ENCODE assay signal across 12 cellular contexts in genomic region chr1:39270368-39270767, GRCh38.
DNase-seq lines count a peak whose midpoint lies in the region; ATAC-seq, FAIRE-seq and TF ChIP-seq lines count a peak whose summit lies in the region.
"Had no signal": no experiment of that assay in that cellular context is flagged by ENCODE, and none has a peak within 500 bp of the region (broad histone marks: within the 10 kb centered on the region; RNA-seq: fewer than 3 reads in every experiment).

No MANE protein-coding gene starts in this region.

- no peaks in the 10 kb centered on the region for H4K20me1 ChIP-seq in GM12878 (ENCODE audit: control insufficient read depth, insufficient read depth)

- no peak overlapping the region for H2AFZ ChIP-seq in GM12878 (ENCODE audit: control insufficient read depth, low read depth, low read length)

- H3K4me3 ChIP-seq in A549, result no peak overlapping the region
- H3K4me3 ChIP-seq in GM12878, result peak overlapping the region; percentile 57
- peak overlapping the region; percentile 47 to 56 for H3K4me3 ChIP-seq in muscle layer of duodenum (ENCODE audit: low read depth in 1 of 2, low read length in 2 of 2)
- H3K4me3 ChIP-seq: SJSA1 had no signal

- H3K79me2 ChIP-seq in GM12878 (ENCODE audit: control insufficient read depth, insufficient read depth, low read length), result peaks cover 87% of the 10 kb centered on the region

- peak overlapping the region; percentile 51 for H3K4me2 ChIP-seq in A549
- H3K4me2 ChIP-seq in GM12878 (ENCODE audit: control insufficient read depth, insufficient read depth), result peak overlapping the region; percentile 89

- peak overlapping the region; percentile 63 to 77; a peak in 5 of 6 replicates for H3K27ac ChIP-seq in A549
- H3K27ac ChIP-seq in GM12878 (ENCODE audit: control insufficient read depth, insufficient read depth), result peak overlapping the region; percentile 81
- H3K27ac ChIP-seq in muscle layer of duodenum (ENCODE audit: low read length), result peak overlapping the region; percentile 62
- H3K27ac ChIP-seq: SJSA1 had no signal

- POLR2A ChIA-PET in A549 (lab: Yijun Ruan, JAX), result no interaction called here
- POLR2A ChIA-PET in GM12878 (lab: Charles Lee), result interaction anchor here (1.1 to 2.5 kb wide), 2 partner anchors 9 to 57 kb away, joined by 5 to 9 read pairs; no protein-coding TSS in a partner anchor

- H3K4me1 ChIP-seq in A549 (peaks cover 32% of the 10 kb centered on the region), GM12878 (ENCODE audit: control insufficient read depth, insufficient read depth, low read length) (peaks cover 56% of the 10 kb centered on the region), muscle layer of duodenum (ENCODE audit: control insufficient read depth in 1 of 2, insufficient read depth in 2 of 2, low read length in 2 of 2) (peaks cover 12 to 63% of the 10 kb centered on the region in 2 donors)

- CTCF ChIA-PET in A549 (lab: Yijun Ruan, JAX), result interaction anchor here (0.9 to 1.8 kb wide), 2 partner anchors 12 to 79 kb away, joined by 5 to 9 read pairs; no protein-coding TSS in a partner anchor
- CTCF ChIA-PET in GM12878 (lab: Yijun Ruan, JAX), result interaction anchor here (0.9 to 25.0 kb wide), 10 partner anchors 8 to 269 kb away, joined by 3 to 918 read pairs (median 6); no protein-coding TSS in a partner anchor

- no peak for DNase-seq in A549 (ENCODE audit: low read depth in 1 of 2, low spot score in 1 of 2)
- DNase-seq in GM12892 (ENCODE audit: insufficient read length), result no peak
- DNase-seq in GM12878 (ENCODE audit: low read depth, low spot score), result no peak
- DNase-seq in NCI-H2029 treated with DMSO at 0.1 percent for 48 hours (lab: John Stamatoyannopoulos, UW), result no peak
- no peak for DNase-seq in EL
- no peak for DNase-seq in anterior cingulate cortex (lab: John Stamatoyannopoulos, UW)
- no peak for DNase-seq in SKM-1 (lab: John Stamatoyannopoulos, UW; ENCODE audit: unreplicated experiment)
- DNase-seq: activated naive CD4-positive, alpha-beta T cell treated with Interleukin-2 at 50 U/mL for 16 hours; hippocampal formation; NCI-H1092 treated with DMSO at 0.1 percent for 48 hours had no signal

- H3K27me3 ChIP-seq in GM12878 (replicated peaks in 1 of 2; ENCODE audit: control insufficient read depth in 2 of 2, insufficient read depth in 2 of 2, low read length in 1 of 2) (no peaks in the 10 kb centered on the region), muscle layer of duodenum (ENCODE audit: low read depth, low read length) (no peaks in the 10 kb centered on the region)
- H3K27me3 ChIP-seq: SJSA1 had no signal

- H3K36me3 ChIP-seq in GM12878 (ENCODE audit: control insufficient read depth in 2 of 2, insufficient read depth in 2 of 2, low read length in 1 of 2) (peaks cover 2 to 11% of the 10 kb centered on the region in 2 experiments; a peak in 3 of 4 replicates), muscle layer of duodenum (ENCODE audit: control insufficient read depth in 1 of 2, insufficient read depth in 2 of 2, low read length in 2 of 2) (no peaks in the 10 kb centered on the region)

- SMC1A ChIA-PET in GM12878 (lab: Charles Lee; ENCODE audit: uncharacterized antibody, unreplicated experiment), result interaction anchor here (0.6 to 13.9 kb wide), 12 partner anchors 8 to 397 kb away, joined by 3 to 155 read pairs (median 8); no protein-coding TSS in a partner anchor

- no peak for TF ChIP-seq EP300 in A549 (IDR thresholded peaks at IDR 0.05)
- TF ChIP-seq EP300 in GM12878 (IDR thresholded peaks at IDR 0.05; ENCODE audit: borderline replicate concordance in 1 of 2, control insufficient read depth in 1 of 2, low read depth in 2 of 2, low read length in 2 of 2), result no peak

- no peak for ATAC-seq in A549
- no peak for ATAC-seq in GM12878

- TSS peak; percentile 40 for BruUV-seq in GM12878 (replicated peaks; lab: Mats Ljungman, UMichigan)

- in situ Hi-C loops in GM12878 (cut with MboI), result no loop called here

- intact Hi-C loops in GM12878 (cut with micrococcal nuclease; ENCODE audit: unreplicated experiment), result no loop called here

- no peak for TF ChIP-seq RAD21 in A549 (conservative IDR thresholded peaks at IDR 0.05 in 1 of 2, IDR thresholded peaks at IDR 0.05 in 1 of 2)
- no peak for TF ChIP-seq RAD21 in GM12878 (IDR thresholded peaks at IDR 0.05; ENCODE audit: insufficient read depth, low read depth, low read length)

- RAD21 ChIA-PET in GM12878 (lab: Charles Lee; ENCODE audit: unreplicated experiment), result interaction anchor here (0.9 to 10.8 kb wide), 7 partner anchors 10 to 268 kb away, joined by 3 to 117 read pairs (median 7); no protein-coding TSS in a partner anchor

- peak overlapping the region; percentile 49 for H3K9ac ChIP-seq in GM12878 (ENCODE audit: control insufficient read depth, insufficient read depth, low read length)

- no peak for TF ChIP-seq CTCF in A549 (IDR thresholded peaks at IDR 0.05)
- TF ChIP-seq CTCF in GM12878 (IDR thresholded peaks at IDR 0.05 in 2 of 3, conservative IDR thresholded peaks at IDR 0.05 in 1 of 3; ENCODE audit: control insufficient read depth in 2 of 3, extremely low read depth in 1 of 3, insufficient read depth in 1 of 3, low read depth in 3 of 3, low read length in 3 of 3), result no peak

- FAIRE-seq in A549 (lab: Jason Lieb, UNC) (no peak), GM12892 (lab: Jason Lieb, UNC) (peak; percentile 53), GM12878 (lab: Jason Lieb, UNC) (no peak)

- TF ChIP-seq POLR2A in A549 (IDR thresholded peaks at IDR 0.05; ENCODE audit: low read length), result no peak
- no peak for TF ChIP-seq POLR2A in GM12892 (IDR thresholded peaks at IDR 0.05; ENCODE audit: low read depth, low read length)
- TF ChIP-seq POLR2A in GM12878 (IDR thresholded peaks at IDR 0.05; ENCODE audit: low read depth, low read length), result no peak

- H3K9me3 ChIP-seq in A549 (no peaks in the 10 kb centered on the region), GM12878 (replicated peaks; ENCODE audit: control insufficient read depth, insufficient read depth, low read length) (no peaks in the 10 kb centered on the region), muscle layer of duodenum (ENCODE audit: control insufficient read depth in 1 of 2, low read length in 2 of 2) (no peaks in the 10 kb centered on the region)
- H3K9me3 ChIP-seq: SJSA1 had no signal

TF ChIP-seq in A549, 52 proteins besides CTCF, POLR2A, EP300 and RAD21 (continues in another document):
- no peak for TF ChIP-seq POLR2AphosphoS2 (conservative IDR thresholded peaks at IDR 0.05; ENCODE audit: low read length)
- TF ChIP-seq HES2 (IDR thresholded peaks at IDR 0.05), result no peak
- TF ChIP-seq CBX8 (IDR thresholded peaks at IDR 0.05), result no peak
- TF ChIP-seq HMGXB4 (CRISPR knock-in tag; IDR thresholded peaks at IDR 0.05; ENCODE audit: borderline replicate concordance), result no peak
- no peak for TF ChIP-seq MAFK (IDR thresholded peaks at IDR 0.05; ENCODE audit: partially characterized antibody)

TF ChIP-seq in GM12878, 131 proteins besides CTCF, POLR2A, EP300 and RAD21:
- TF ChIP-seq E2F4 (IDR thresholded peaks at IDR 0.05; ENCODE audit: low read depth, low read length), result no peak
- TF ChIP-seq ATF3 (IDR thresholded peaks at IDR 0.05; ENCODE audit: borderline replicate concordance, extremely low read depth, low read depth, low read length), result no peak
- no peak for TF ChIP-seq POLR2AphosphoS2 (IDR thresholded peaks at IDR 0.05; ENCODE audit: low read depth, low read length)
- TF ChIP-seq SPI1 (IDR thresholded peaks at IDR 0.05; ENCODE audit: borderline replicate concordance, insufficient read depth, low read depth, low read length), result no peak
- no peak for TF ChIP-seq SRF (IDR thresholded peaks at IDR 0.05; ENCODE audit: low read depth in 2 of 2, low read length in 2 of 2)
- no peak for TF ChIP-seq MTA2 (IDR thresholded peaks at IDR 0.05; ENCODE audit: low read depth)
- no peak for TF ChIP-seq FOXK2 (IDR thresholded peaks at IDR 0.05)
- no peak for TF ChIP-seq PML (IDR thresholded peaks at IDR 0.05; ENCODE audit: low read length)
- no peak for TF ChIP-seq ELK1 (IDR thresholded peaks at IDR 0.05; ENCODE audit: low read depth, low read length)
- TF ChIP-seq YY1 (IDR thresholded peaks at IDR 0.05; ENCODE audit: low read depth, low read length), result no peak
TF ChIP-seq in GM12878: peak in this region for 0.
